Comparison of ENCODE assay signal across 21 cellular contexts in genomic region chr20:62811720-62812119, GRCh38. TPM values are rescaled to one million over a fixed set of nuclear protein-coding genes. Genes with fewer than 3 reads are reported as not detected.
DNase-seq lines count a peak whose midpoint lies in the region; ATAC-seq and TF ChIP-seq lines count a peak whose summit lies in the region.
"Had no signal": no experiment of that assay in that cellular context is flagged by ENCODE, and none has a peak within 500 bp of the region (broad histone marks: within the 10 kb centered on the region; RNA-seq: fewer than 3 reads in every experiment).

No MANE protein-coding gene starts in this region.

- peaks cover 60% of the 10 kb centered on the region for H3K36me3 Mint-ChIP-seq in activated T-cell treated with anti-CD3 and anti-CD28 coated beads, Interleukin-2, amount 50 U/mL, for 24 hours (ENCODE audit: low read depth)
- peaks cover 12% of the 10 kb centered on the region for H3K36me3 Mint-ChIP-seq in activated T-cell treated with anti-CD3 and anti-CD28 coated beads, Interleukin-2, amount 50 U/mL, for 4 hours (ENCODE audit: insufficient read depth)
- peaks cover 76% of the 10 kb centered on the region for H3K36me3 Mint-ChIP-seq in dendritic cell treated with granulocyte-macrophage colony-stimulating factor and Interleukin-4, amounts not matched to agents 40 ng/mL and 50 ng/mL, for 4 days (ENCODE audit: low read depth)

- peak overlapping the region; percentile 23 for H3K27ac ChIP-seq in RWPE1
- H3K27ac ChIP-seq: 22Rv1, BLaER1, C4-2B, GM23248 had no signal

- H3K4me3 Mint-ChIP-seq in activated T-cell treated with anti-CD3 and anti-CD28 coated beads, Interleukin-2, amount 50 U/mL, for 24 hours: no peak overlapping the region
- no peak overlapping the region for H3K4me3 Mint-ChIP-seq in activated T-cell treated with anti-CD3 and anti-CD28 coated beads, Interleukin-2, amount 50 U/mL, for 4 hours
- peak overlapping the region; percentile 20 for H3K4me3 Mint-ChIP-seq in dendritic cell treated with granulocyte-macrophage colony-stimulating factor and Interleukin-4, amounts not matched to agents 40 ng/mL and 50 ng/mL, for 4 days
- H3K4me3 Mint-ChIP-seq: B cell; CD8-positive, alpha-beta T cell had no signal

- POLR2A ChIA-PET in RWPE1 (lab: Yijun Ruan, JAX; ENCODE audit: low non-redundant PET): interaction anchor here (0.6 kb wide), 1 partner anchor 1090 kb away, joined by 11 read pairs; no protein-coding TSS in a partner anchor

- ATAC-seq in activated T-cell treated with anti-CD3 and anti-CD28 coated beads, Interleukin-2, amount 50 U/mL, for 4 hours: no peak
- ATAC-seq: CD8-positive, alpha-beta T cell; GM12878 had no signal

- DNase-seq in activated T-cell treated with anti-CD3 and anti-CD28 coated beads, Interleukin-2, amount 50 U/mL, for 24 hours: no peak
- DNase-seq in activated T-cell treated with anti-CD3 and anti-CD28 coated beads, Interleukin-2, amount 50 U/mL, for 4 hours: no peak
- DNase-seq in RWPE1 (ENCODE audit: low spot score) (no peak), NCI-H1105 (lab: John Stamatoyannopoulos, UW) (no peak), midbrain (lab: John Stamatoyannopoulos, UW) (no peak), LoVo (ENCODE audit: low spot score) (no peak)
- DNase-seq: CD4-positive, CD25-positive, alpha-beta regulatory T cell; CD8-positive, alpha-beta T cell; DMS 273 treated with DMSO at 0.1 percent for 48 hours; DMS79; EL; GDM1; GM23248; H7; HCEC 1CT had no signal

- TF ChIP-seq CTCF in RWPE1 (conservative IDR thresholded peaks at IDR 0.05; ENCODE audit: low read depth): no peak

- H3K27me3 Mint-ChIP-seq in activated T-cell treated with anti-CD3 and anti-CD28 coated beads, Interleukin-2, amount 50 U/mL, for 24 hours: peaks cover 20% of the 10 kb centered on the region
- H3K27me3 Mint-ChIP-seq in activated T-cell treated with anti-CD3 and anti-CD28 coated beads, Interleukin-2, amount 50 U/mL, for 4 hours (ENCODE audit: low read depth): peaks cover 15% of the 10 kb centered on the region
- H3K27me3 Mint-ChIP-seq in dendritic cell treated with granulocyte-macrophage colony-stimulating factor and Interleukin-4, amounts not matched to agents 40 ng/mL and 50 ng/mL, for 4 days: peaks cover 45% of the 10 kb centered on the region

- intact Hi-C loops in dendritic cell treated with granulocyte-macrophage colony-stimulating factor and Interleukin-4, amounts not matched to agents 40 ng/mL and 50 ng/mL, for 4 days (cut with micrococcal nuclease): no loop called here

- CTCF ChIA-PET in RWPE1 (lab: Yijun Ruan, JAX): interaction anchor here (0.6 to 1.5 kb wide), 3 partner anchors 11 to 103 kb away, joined by 3 read pairs; no protein-coding TSS in a partner anchor

- H3K9me3 Mint-ChIP-seq in activated T-cell treated with anti-CD3 and anti-CD28 coated beads, Interleukin-2, amount 50 U/mL, for 24 hours: no peaks in the 10 kb centered on the region
- H3K9me3 Mint-ChIP-seq in activated T-cell treated with anti-CD3 and anti-CD28 coated beads, Interleukin-2, amount 50 U/mL, for 4 hours: no peaks in the 10 kb centered on the region
- no peaks in the 10 kb centered on the region for H3K9me3 Mint-ChIP-seq in dendritic cell treated with granulocyte-macrophage colony-stimulating factor and Interleukin-4, amounts not matched to agents 40 ng/mL and 50 ng/mL, for 4 days
- H3K9me3 Mint-ChIP-seq: CD4-positive, CD25-positive, alpha-beta regulatory T cell; CD8-positive, alpha-beta T cell had no signal

- H3K4me1 Mint-ChIP-seq in activated T-cell treated with anti-CD3 and anti-CD28 coated beads, Interleukin-2, amount 50 U/mL, for 24 hours (ENCODE audit: low read depth): peaks cover 23% of the 10 kb centered on the region
- peaks cover 19% of the 10 kb centered on the region for H3K4me1 Mint-ChIP-seq in activated T-cell treated with anti-CD3 and anti-CD28 coated beads, Interleukin-2, amount 50 U/mL, for 4 hours (ENCODE audit: low read depth)
- H3K4me1 Mint-ChIP-seq in dendritic cell treated with granulocyte-macrophage colony-stimulating factor and Interleukin-4, amounts not matched to agents 40 ng/mL and 50 ng/mL, for 4 days (ENCODE audit: low read depth): peaks cover 78% of the 10 kb centered on the region

- H3K27ac Mint-ChIP-seq in activated T-cell treated with anti-CD3 and anti-CD28 coated beads, Interleukin-2, amount 50 U/mL, for 24 hours: peak overlapping the region; percentile 26
- no peak overlapping the region for H3K27ac Mint-ChIP-seq in dendritic cell treated with granulocyte-macrophage colony-stimulating factor and Interleukin-4, amounts not matched to agents 40 ng/mL and 50 ng/mL, for 4 days
- H3K27ac Mint-ChIP-seq: B cell; CD4-positive, CD25-positive, alpha-beta regulatory T cell; CD8-positive, alpha-beta T cell had no signal

RNA-seq across cellular contexts. Expression of gene COL9A3, which starts 5.1 kb away (rescaled TPM):
- under 1 TPM; 0.10 to 0.33 (median 0.21) TPM for total RNA-seq in activated T-cell treated with anti-CD3 and anti-CD28 coated beads, Interleukin-2, amount 50 U/mL, for 4 hours
- total RNA-seq: CD4-positive, CD25-positive, alpha-beta regulatory T cell; CD8-positive, alpha-beta T cell; GM23248 had no signal

RNA-seq across cellular contexts. Expression of gene OGFR, which starts 7.1 kb away (rescaled TPM):
- 10 to 100 TPM; 45.8 to 57.9 (median 53.9) TPM for total RNA-seq in activated T-cell treated with anti-CD3 and anti-CD28 coated beads, Interleukin-2, amount 50 U/mL, for 4 hours

RNA-seq across cellular contexts. Expression of gene MRGBP, which starts 15.4 kb away (rescaled TPM):
- 10 to 100 TPM; 14.5 to 18.3 (median 18.1) TPM for total RNA-seq in activated T-cell treated with anti-CD3 and anti-CD28 coated beads, Interleukin-2, amount 50 U/mL, for 4 hours

RNA-seq across cellular contexts. Expression of gene TCFL5, which starts 49.9 kb away (rescaled TPM):
- total RNA-seq in activated T-cell treated with anti-CD3 and anti-CD28 coated beads, Interleukin-2, amount 50 U/mL, for 4 hours: 1 to 10 TPM; 4.4 to 4.9 (median 4.5) TPM
